ENCODE assay signal across 23 cellular contexts in genomic region chr10:70910486-70911350, GRCh38.
"Had no signal": no experiment of that assay in that cellular context is flagged by ENCODE, and none has a peak within 500 bp of the region (broad histone marks: within the 10 kb centered on the region; RNA-seq: fewer than 3 reads in every experiment).

No MANE protein-coding gene starts in this region.

- H3K27ac Mint-ChIP-seq: activated naive CD4-positive, alpha-beta T cell treated with anti-CD3 and anti-CD28 coated beads, Interleukin-2, amount 50 U/mL, for 72 hours; activated T-cell treated with anti-CD3 and anti-CD28 coated beads, Interleukin-2, amount 50 U/mL, for 24 hours; activated T-helper 17 cell treated with anti-CD3 and anti-CD28 coated beads, Interleukin-2, amount 50 U/mL, for 72 hours; naive thymus-derived CD8-positive, alpha-beta T cell; neural progenitor cell; T-cell; T-helper 2 cell treated with Interferon-gamma antibody and Interleukin-4, amounts not matched to agents 5 μg/mL and 100 μg/mL, for 36 hours had no signal

- H3K4me3 ChIP-seq: ascending aorta, lung, neural progenitor cell, prostate gland, uterus had no signal

- DNase-seq: activated CD4-positive, alpha-beta T cell treated with anti-CD3 and anti-CD28 coated beads, Interleukin-2, amount 50 U/mL, for 4 hours; activated CD8-positive, alpha-beta memory T cell treated with anti-CD3 and anti-CD28 coated beads for 24 hours; activated CD8-positive, alpha-beta memory T cell treated with anti-CD3 and anti-CD28 coated beads, Interleukin-2, amount 50 U/mL, for 4 hours; activated T-cell treated with anti-CD3 and anti-CD28 coated beads, Interleukin-2, amount 50 U/mL, for 24 hours; brain microvascular endothelial cell; central memory CD4-positive, alpha-beta T cell; effector memory CD4-positive, alpha-beta T cell; foreskin melanocyte; hypothalamus; stimulated activated CD4-positive, alpha-beta T cell treated with anti-CD3 and anti-CD28 coated beads, Interleukin-12 subunit alpha, Interleukin-12 subunit beta, amount 100 ng/mL, for 4 hours; stimulated activated CD4-positive, alpha-beta T cell treated with anti-CD3 and anti-CD28 coated beads, Interleukin-4, amount 100 ng/mL, for 4 hours; stimulated activated naive CD8-positive, alpha-beta T cell treated with anti-CD3 and anti-CD28 coated beads, Interleukin-15, Interleukin-2, amounts not matched to agents 100 U/mL and 50 U/mL, for 24 hours; T-cell; uterus had no signal

- H3K27ac ChIP-seq: ascending aorta, brain microvascular endothelial cell, neural progenitor cell, prostate gland, uterus had no signal

- H3K9me3 Mint-ChIP-seq: activated T-cell treated with anti-CD3 and anti-CD28 coated beads, Interleukin-2, amount 50 U/mL, for 24 hours; activated T-helper 17 cell treated with anti-CD3 and anti-CD28 coated beads, Interleukin-2, amount 50 U/mL, for 72 hours; neural progenitor cell; T-helper 2 cell treated with Interferon-gamma antibody and Interleukin-4, amounts not matched to agents 5 μg/mL and 100 μg/mL, for 36 hours had no signal

- FAIRE-seq: colon had no signal

- H3K4me2 ChIP-seq: neural progenitor cell had no signal

- H3K36me3 ChIP-seq: ascending aorta, brain microvascular endothelial cell, neural progenitor cell, prostate gland, uterus had no signal

- H3K36me3 Mint-ChIP-seq: activated naive CD4-positive, alpha-beta T cell treated with anti-CD3 and anti-CD28 coated beads, Interleukin-2, amount 50 U/mL, for 72 hours; naive thymus-derived CD8-positive, alpha-beta T cell; T-cell had no signal

- H3K4me1 Mint-ChIP-seq: activated T-helper 17 cell treated with anti-CD3 and anti-CD28 coated beads, Interleukin-2, amount 50 U/mL, for 72 hours; T-cell had no signal

- H3K9ac ChIP-seq: neural progenitor cell had no signal

- H3K4me3 Mint-ChIP-seq: activated T-cell treated with anti-CD3 and anti-CD28 coated beads, Interleukin-2, amount 50 U/mL, for 24 hours; activated T-helper 17 cell treated with anti-CD3 and anti-CD28 coated beads, Interleukin-2, amount 50 U/mL, for 72 hours; naive thymus-derived CD8-positive, alpha-beta T cell; neural progenitor cell; T-cell; T-helper 2 cell treated with Interferon-gamma antibody and Interleukin-4, amounts not matched to agents 5 μg/mL and 100 μg/mL, for 36 hours had no signal

- H3K27me3 ChIP-seq: ascending aorta, neural progenitor cell, uterus had no signal

- H3K4me1 ChIP-seq: ascending aorta, neural progenitor cell, prostate gland, uterus had no signal

- ATAC-seq: activated naive CD4-positive, alpha-beta T cell treated with anti-CD3 and anti-CD28 coated beads, Interleukin-2, amount 50 U/mL, for 72 hours; activated T-helper 17 cell treated with anti-CD3 and anti-CD28 coated beads, Interleukin-2, amount 50 U/mL, for 72 hours; naive thymus-derived CD8-positive, alpha-beta T cell; stimulated activated naive CD8-positive, alpha-beta T cell treated with anti-CD3 and anti-CD28 coated beads, Interleukin-15, Interleukin-2, amounts not matched to agents 100 U/mL and 50 U/mL, for 24 hours; T-cell had no signal

- H2AFZ ChIP-seq: neural progenitor cell had no signal

- H3K9me3 ChIP-seq: ascending aorta, prostate gland, uterus had no signal
